ENCODE assay signal across 14 cellular contexts in genomic region chr2:200767111-200767885, GRCh38.
"Had no signal": no experiment of that assay in that cellular context is flagged by ENCODE, and none has a peak within 500 bp of the region (broad histone marks: within the 10 kb centered on the region; RNA-seq: fewer than 3 reads in every experiment).

No MANE protein-coding gene starts in this region.

- H3K4me1 ChIP-seq: lower lobe of right lung, sigmoid colon, upper lobe of left lung had no signal

- H3K27me3 ChIP-seq: sigmoid colon, suprapubic skin, upper lobe of left lung had no signal

- H3K4me3 Mint-ChIP-seq: activated CD8-positive, alpha-beta T cell treated with anti-CD3 and anti-CD28 coated beads for 36 hours; naive thymus-derived CD4-positive, alpha-beta T cell; T-cell had no signal

- H3K27ac Mint-ChIP-seq: activated CD8-positive, alpha-beta T cell treated with anti-CD3 and anti-CD28 coated beads for 36 hours; T-cell had no signal

- H3K27ac ChIP-seq: lower lobe of right lung, sigmoid colon, suprapubic skin, upper lobe of left lung, VCaP had no signal

- ATAC-seq: activated CD8-positive, alpha-beta T cell treated with anti-CD3 and anti-CD28 coated beads for 36 hours; lower lobe of right lung; naive thymus-derived CD4-positive, alpha-beta T cell; stimulated activated naive CD8-positive, alpha-beta T cell treated with anti-CD3 and anti-CD28 coated beads, Interleukin-15, Interleukin-2, amounts not matched to agents 100 U/mL and 50 U/mL, for 24 hours; T-cell had no signal

- H3K36me3 ChIP-seq: lower lobe of right lung, sigmoid colon, suprapubic skin, upper lobe of left lung had no signal

- H3K4me3 ChIP-seq: lower lobe of right lung, psoas muscle, sigmoid colon, suprapubic skin, upper lobe of left lung had no signal

- H3K9me3 ChIP-seq: lower lobe of right lung, psoas muscle, sigmoid colon, suprapubic skin, upper lobe of left lung had no signal

- H3K9me3 Mint-ChIP-seq: activated CD8-positive, alpha-beta T cell treated with anti-CD3 and anti-CD28 coated beads for 36 hours had no signal

- H3K36me3 Mint-ChIP-seq: T-cell had no signal

- DNase-seq: activated CD8-positive, alpha-beta memory T cell treated with anti-CD3 and anti-CD28 coated beads, Interleukin-2, amount 50 U/mL, for 4 hours; activated CD8-positive, alpha-beta T cell treated with anti-CD3 and anti-CD28 coated beads for 36 hours; activated naive CD4-positive, alpha-beta T cell treated with Interleukin-2 at 50 U/mL for 16 hours; hypothalamus; lower lobe of right lung; naive thymus-derived CD4-positive, alpha-beta T cell; psoas muscle; sigmoid colon; stimulated activated CD4-positive, alpha-beta T cell treated with anti-CD3 and anti-CD28 coated beads, Interleukin-12 subunit alpha, Interleukin-12 subunit beta, amount 100 ng/mL, for 4 hours; stimulated activated naive CD8-positive, alpha-beta T cell treated with anti-CD3 and anti-CD28 coated beads, Interleukin-15, Interleukin-2, amounts not matched to agents 100 U/mL and 50 U/mL, for 24 hours; T-cell; upper lobe of left lung had no signal
